In the genomic region with DNA sequence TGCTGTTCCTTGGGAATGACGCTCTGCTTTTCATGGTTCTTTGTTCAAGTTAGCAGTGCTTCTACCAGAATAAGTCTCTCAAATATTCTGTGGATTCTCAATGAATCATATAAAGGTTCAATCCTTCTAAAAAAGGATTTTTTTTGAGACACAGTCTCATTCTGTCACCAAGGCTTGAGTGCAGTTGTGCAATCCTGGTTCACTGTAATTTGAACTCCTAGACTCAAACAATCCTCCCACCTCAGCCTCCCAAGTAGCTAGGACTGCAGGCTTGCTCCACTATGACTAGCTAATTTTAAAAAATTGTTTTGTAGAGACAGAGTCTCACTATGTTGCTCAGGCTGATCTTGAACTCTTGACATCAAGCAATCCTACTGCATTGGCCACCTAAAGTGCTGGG, we compare ENCODE assay signal across 37 cellular contexts.
DNase-seq lines count a peak whose midpoint lies in the region; ATAC-seq, FAIRE-seq and TF ChIP-seq lines count a peak whose summit lies in the region.
"Had no signal": no experiment of that assay in that cellular context is flagged by ENCODE, and none has a peak within 500 bp of the region (broad histone marks: within the 10 kb centered on the region; RNA-seq: fewer than 3 reads in every experiment).

No MANE protein-coding gene starts in this region.

- H3K4me1 Mint-ChIP-seq in MCF 10A (ENCODE audit: insufficient read depth, unreplicated experiment), result no peaks in the 10 kb centered on the region
- H3K4me1 Mint-ChIP-seq: B cell; CD14-positive monocyte; CD4-positive, alpha-beta memory T cell; CD4-positive, CD25-positive, alpha-beta regulatory T cell; CD8-positive, alpha-beta memory T cell had no signal

- no peaks in the 10 kb centered on the region for H3K36me3 Mint-ChIP-seq in MCF 10A (ENCODE audit: insufficient read depth, unreplicated experiment)
- H3K36me3 Mint-ChIP-seq: CD14-positive monocyte; CD4-positive, alpha-beta memory T cell; CD4-positive, CD25-positive, alpha-beta regulatory T cell; CD8-positive, alpha-beta memory T cell; CD8-positive, alpha-beta T cell had no signal

- FAIRE-seq in HepG2 (lab: Jason Lieb, UNC) (peak; percentile 18), K562 (lab: Jason Lieb, UNC) (peak; percentile 62)
- FAIRE-seq: A204.1, A549, D721Med had no signal

- DNase-seq in MCF 10A (ENCODE audit: unreplicated experiment), result peak; percentile 3
- no peak for DNase-seq in breast epithelium (ENCODE audit: low spot score in 2 of 2)
- no peak for DNase-seq in HepG2 (ENCODE audit: low spot score)
- no peak for DNase-seq in right lobe of liver
- no peak for DNase-seq in K562 (ENCODE audit: extremely low read depth in 1 of 4, low spot score in 3 of 4)
- no peak for DNase-seq in anterior cingulate cortex (lab: John Stamatoyannopoulos, UW)
- DNase-seq: 8988T; ACHN; AML-193; BE2C; C1 segment of cervical spinal cord; Caco-2; Calu3; CD4-positive, alpha-beta memory T cell; CD4-positive, alpha-beta T cell; CD4-positive, CD25-positive, alpha-beta regulatory T cell; CD8-positive, alpha-beta memory T cell; CD8-positive, alpha-beta T cell; COR-L47; DMS 273 treated with DMSO at 0.1 percent for 48 hours; DMS153; DMS53; DMS79; DMS79 treated with DMSO at 0.1 percent for 48 hours; DND-41; EL had no signal

- TF ChIP-seq POLR2A in breast epithelium (IDR thresholded peaks at IDR 0.05) (no peak), HepG2 (IDR thresholded peaks at IDR 0.05; ENCODE audit: insufficient read depth in 1 of 2, low read depth in 2 of 2, low read length in 2 of 2) (no peak), right lobe of liver (IDR thresholded peaks at IDR 0.05) (no peak), K562 (conservative IDR thresholded peaks at IDR 0.05) (no peak)

- H3K27ac ChIP-seq in breast epithelium (no peak overlapping the region), HepG2 (ENCODE audit: extremely low read length, insufficient read depth, low read length) (no peak overlapping the region), right lobe of liver (no peak overlapping the region), K562 (ENCODE audit: extremely low read depth, low read depth, low read length) (no peak overlapping the region)
- H3K27ac ChIP-seq: 22Rv1; A549; BLaER1; BLaER1 treated with 17β-estradiol and CSF1 and Interleukin-3, amounts not matched to agents 10 nM and 100 nM; C4-2B had no signal

- H3K4me3 ChIP-seq in breast epithelium (no peak overlapping the region), HepG2 (replicated peaks in 1 of 3; ENCODE audit: insufficient read depth in 1 of 3, low read depth in 2 of 3, low read length in 3 of 3) (no peak overlapping the region), right lobe of liver (no peak overlapping the region), K562 (no peak overlapping the region)
- H3K4me3 ChIP-seq: A549; BLaER1; BLaER1 treated with 17β-estradiol and CSF1 and Interleukin-3, amounts not matched to agents 10 nM and 100 nM had no signal

- H2AFZ ChIP-seq in HepG2 (ENCODE audit: low read length) (no peak overlapping the region), K562 (ENCODE audit: low read depth, low read length) (no peak overlapping the region)

- H3K36me3 ChIP-seq in breast epithelium (no peaks in the 10 kb centered on the region), HepG2 (replicated peaks in 1 of 2; ENCODE audit: control insufficient read depth in 1 of 2, insufficient read depth in 2 of 2, low read length in 2 of 2) (no peaks in the 10 kb centered on the region), right lobe of liver (no peaks in the 10 kb centered on the region), K562 (ENCODE audit: control insufficient read depth, insufficient read depth, low read length) (no peaks in the 10 kb centered on the region)
- H3K36me3 ChIP-seq: BE2C; BLaER1; BLaER1 treated with 17β-estradiol and CSF1 and Interleukin-3, amounts not matched to agents 10 nM and 100 nM had no signal

- H4K20me1 ChIP-seq in HepG2 (ENCODE audit: insufficient read depth, low read length) (no peaks in the 10 kb centered on the region), K562 (replicated peaks; ENCODE audit: control insufficient read depth, insufficient read depth, low read length) (no peaks in the 10 kb centered on the region)
- H4K20me1 ChIP-seq: BLaER1; BLaER1 treated with 17β-estradiol and CSF1 and Interleukin-3, amounts not matched to agents 10 nM and 100 nM had no signal

- H3K9ac ChIP-seq in HepG2 (ENCODE audit: insufficient read depth, low read depth, low read length), result no peak overlapping the region
- H3K9ac ChIP-seq in K562 (ENCODE audit: insufficient read depth in 1 of 2, low read depth in 2 of 2, low read length in 2 of 2), result no peak overlapping the region
- H3K9ac ChIP-seq: BLaER1; BLaER1 treated with 17β-estradiol and CSF1 and Interleukin-3, amounts not matched to agents 10 nM and 100 nM had no signal

- H3K4me1 ChIP-seq in breast epithelium, result no peaks in the 10 kb centered on the region
- H3K4me1 ChIP-seq in HepG2 (ENCODE audit: insufficient read depth, low read length), result peaks cover 51% of the 10 kb centered on the region
- H3K4me1 ChIP-seq in right lobe of liver, result no peaks in the 10 kb centered on the region
- H3K4me1 ChIP-seq in K562 (replicated peaks in 1 of 2; ENCODE audit: control insufficient read depth in 2 of 2, insufficient read depth in 2 of 2, low read length in 2 of 2), result no peaks in the 10 kb centered on the region
- H3K4me1 ChIP-seq: A549; BE2C; BLaER1; BLaER1 treated with 17β-estradiol and CSF1 and Interleukin-3, amounts not matched to agents 10 nM and 100 nM; Caco-2 had no signal

- no peaks in the 10 kb centered on the region for H3K9me3 ChIP-seq in breast epithelium
- H3K9me3 ChIP-seq in HepG2 (ENCODE audit: low read length), result no peaks in the 10 kb centered on the region
- H3K9me3 ChIP-seq in right lobe of liver, result no peaks in the 10 kb centered on the region
- no peaks in the 10 kb centered on the region for H3K9me3 ChIP-seq in K562 (replicated peaks; ENCODE audit: control insufficient read depth, insufficient read depth, low read depth, low read length)
- H3K9me3 ChIP-seq: A549; BE2C; BLaER1; BLaER1 treated with 17β-estradiol and CSF1 and Interleukin-3, amounts not matched to agents 10 nM and 100 nM; Caco-2 had no signal

- H3K27me3 ChIP-seq in breast epithelium, result no peaks in the 10 kb centered on the region
- no peaks in the 10 kb centered on the region for H3K27me3 ChIP-seq in HepG2 (ENCODE audit: control insufficient read depth in 1 of 2, insufficient read depth in 2 of 2, low read length in 2 of 2)
- H3K27me3 ChIP-seq in right lobe of liver, result no peaks in the 10 kb centered on the region
- H3K27me3 ChIP-seq in K562 (ENCODE audit: control insufficient read depth in 2 of 2, insufficient read depth in 2 of 2, low read length in 2 of 2), result no peaks in the 10 kb centered on the region
- H3K27me3 ChIP-seq: BE2C; BLaER1; BLaER1 treated with 17β-estradiol and CSF1 and Interleukin-3, amounts not matched to agents 10 nM and 100 nM had no signal

- BruUV-seq in MCF 10A (replicated peaks; lab: Mats Ljungman, UMichigan), result no TSS peak
- no TSS peak for BruUV-seq in HepG2 (replicated peaks; lab: Mats Ljungman, UMichigan)
- no TSS peak for BruUV-seq in K562 (replicated peaks; lab: Mats Ljungman, UMichigan)

- in situ Hi-C loops in HepG2 (cut with HindIII; ENCODE audit: extremely low pct_ligation_motif_present, low pct_unique_long_range_greater_than_20kb), result no loop called here
- in situ Hi-C loops in K562 (cut with MboI), result no loop called here

- TF ChIP-seq CTCF in MCF 10A (IDR thresholded peaks at IDR 0.05; ENCODE audit: unreplicated experiment) (no peak), breast epithelium (IDR thresholded peaks at IDR 0.05) (no peak), HepG2 (CRISPR knock-in tag; IDR thresholded peaks at IDR 0.05) (no peak), right lobe of liver (IDR thresholded peaks at IDR 0.05) (no peak), K562 (IDR thresholded peaks at IDR 0.05 in 2 of 3, conservative IDR thresholded peaks at IDR 0.05 in 1 of 3; ENCODE audit: insufficient read depth in 2 of 3, low read depth in 1 of 3, low read length in 3 of 3) (no peak)

- peaks cover 29% of the 10 kb centered on the region for H3K27me3 Mint-ChIP-seq in MCF 10A (ENCODE audit: insufficient read depth, unreplicated experiment)
- H3K27me3 Mint-ChIP-seq: CD4-positive, CD25-positive, alpha-beta regulatory T cell had no signal

- no peak for TF ChIP-seq EP300 in HepG2 (IDR thresholded peaks at IDR 0.05; ENCODE audit: low read depth in 2 of 2, low read length in 2 of 2)
- no peak for TF ChIP-seq EP300 in HepG2 (CRISPR knock-in tag; IDR thresholded peaks at IDR 0.05; ENCODE audit: borderline replicate concordance)
- TF ChIP-seq EP300 in Ishikawa (IDR thresholded peaks at IDR 0.05; ENCODE audit: borderline replicate concordance), result no peak
- TF ChIP-seq EP300 in K562 (IDR thresholded peaks at IDR 0.05; ENCODE audit: low read length), result no peak

- intact Hi-C loops in MCF 10A (cut with micrococcal nuclease), result no loop called here
- intact Hi-C loops in breast epithelium (cut with DNase I; ENCODE audit: low total_unique reads), result no loop called here
- intact Hi-C loops in HepG2 (cut with micrococcal nuclease; ENCODE audit: unreplicated experiment), result no loop called here
- intact Hi-C loops in right lobe of liver (cut with DNase I), result no loop called here
- intact Hi-C loops in K562 (cut with micrococcal nuclease), result no loop called here

- H3K4me3 Mint-ChIP-seq in MCF 10A (ENCODE audit: unreplicated experiment), result no peak overlapping the region
- H3K4me3 Mint-ChIP-seq: B cell; CD14-positive monocyte; CD4-positive, alpha-beta memory T cell; CD4-positive, alpha-beta T cell; CD4-positive, CD25-positive, alpha-beta regulatory T cell; CD8-positive, alpha-beta memory T cell; CD8-positive, alpha-beta T cell had no signal

- POLR2A ChIA-PET in MCF 10A (lab: Yijun Ruan, JAX), result no interaction called here
- POLR2A ChIA-PET in HepG2 (lab: Yijun Ruan, JAX), result interaction anchor here (0.6 kb wide), 1 partner anchor 29 kb away, joined by 3 read pairs; no protein-coding TSS in a partner anchor
- POLR2A ChIA-PET in K562 (lab: Yijun Ruan, JAX), result interaction anchor here (0.7 kb wide), 1 partner anchor 66 kb away, joined by 4 read pairs; no protein-coding TSS in a partner anchor

- H3K4me2 ChIP-seq in HepG2 (ENCODE audit: low read depth, low read length) (no peak overlapping the region), K562 (ENCODE audit: insufficient read depth, low read length) (no peak overlapping the region)
- H3K4me2 ChIP-seq: A549; BLaER1; BLaER1 treated with 17β-estradiol and CSF1 and Interleukin-3, amounts not matched to agents 10 nM and 100 nM had no signal

- H3K9me3 Mint-ChIP-seq in MCF 10A (ENCODE audit: unreplicated experiment), result peaks cover 7% of the 10 kb centered on the region
- H3K9me3 Mint-ChIP-seq: CD4-positive, alpha-beta memory T cell; CD8-positive, alpha-beta T cell had no signal

- 90% methylated on average over 1 of the region's 1 CpG for WGBS in HepG2 (ENCODE audit: low lambda C conversion rate)
- WGBS in right lobe of liver (ENCODE audit: insufficient coverage, low coverage, low lambda C conversion rate, missing lambda C conversion rate), result 93% methylated on average over 1 of the region's 1 CpG
- WGBS in K562 (ENCODE audit: insufficient coverage, low coverage, missing lambda C conversion rate), result 58% methylated on average over 1 of the region's 1 CpG

- H3K27ac Mint-ChIP-seq in MCF 10A (ENCODE audit: low read depth, unreplicated experiment), result no peak overlapping the region
- H3K27ac Mint-ChIP-seq: B cell; CD14-positive monocyte; CD4-positive, alpha-beta memory T cell; CD4-positive, alpha-beta T cell; CD4-positive, CD25-positive, alpha-beta regulatory T cell; CD8-positive, alpha-beta memory T cell; CD8-positive, alpha-beta T cell had no signal

- TF ChIP-seq RAD21 in HepG2 (CRISPR knock-in tag; IDR thresholded peaks at IDR 0.05), result no peak
- no peak for TF ChIP-seq RAD21 in Ishikawa (IDR thresholded peaks at IDR 0.05; ENCODE audit: low read depth)
- no peak for TF ChIP-seq RAD21 in K562 (CRISPR knock-in tag; conservative IDR thresholded peaks at IDR 0.05 in 1 of 2, IDR thresholded peaks at IDR 0.05 in 1 of 2)

- no peaks in the 10 kb centered on the region for H3K79me2 ChIP-seq in HepG2 (ENCODE audit: insufficient read depth, low read length)
- H3K79me2 ChIP-seq in K562 (ENCODE audit: control insufficient read depth, insufficient read depth, low read length), result no peaks in the 10 kb centered on the region

- ATAC-seq in HepG2 (no peak), right lobe of liver (no peak), K562 (no peak; the same call in 2 of the 3 replicates), GM18861 (IDR thresholded peaks at IDR 0.05; ENCODE audit: unreplicated experiment) (no peak)
- ATAC-seq: A549; CD8-positive, alpha-beta T cell had no signal

- no peaks in the 10 kb centered on the region for H3K9me1 ChIP-seq in K562 (ENCODE audit: control insufficient read depth, insufficient read depth, low read length)

- CTCF ChIA-PET in MCF 10A (lab: Yijun Ruan, JAX), result no interaction called here
- CTCF ChIA-PET in HepG2 (lab: Yijun Ruan, JAX; ENCODE audit: low intra/inter-chr PET ratio, low total read pairs), result no interaction called here
- CTCF ChIA-PET in K562 (lab: Yijun Ruan, JAX; ENCODE audit: low intra/inter-chr PET ratio), result no interaction called here
